In the genomic region with DNA sequence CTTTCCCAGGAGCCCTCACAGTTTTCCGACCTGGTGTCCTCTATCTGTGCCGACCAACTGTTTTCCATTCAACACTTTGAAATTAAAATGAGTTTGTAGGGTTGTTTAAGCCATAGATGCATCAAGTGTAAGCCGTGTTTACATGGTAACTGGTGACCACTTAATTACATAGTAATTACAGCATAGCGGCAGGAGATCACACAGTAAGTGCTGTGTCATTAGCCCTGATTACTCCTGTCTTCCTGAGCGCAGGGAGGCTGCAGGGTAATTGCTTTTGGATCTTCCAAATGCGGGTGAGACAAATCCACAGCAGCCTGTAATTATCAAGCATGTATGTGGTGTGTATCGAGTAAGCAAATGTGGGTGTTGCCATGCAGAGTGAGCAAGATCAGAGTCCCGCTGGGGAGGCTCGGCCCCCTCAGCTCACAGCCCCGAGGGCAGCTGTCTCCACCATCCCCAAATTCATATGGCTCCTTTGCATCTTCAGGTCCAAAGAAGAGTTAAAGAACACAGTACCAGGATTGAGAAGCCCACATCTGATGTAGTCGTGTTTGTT, we compare ENCODE assay signal across 37 cellular contexts.
DNase-seq lines count a peak whose midpoint lies in the region; ATAC-seq, FAIRE-seq and TF ChIP-seq lines count a peak whose summit lies in the region.
"Had no signal": no experiment of that assay in that cellular context is flagged by ENCODE, and none has a peak within 500 bp of the region (broad histone marks: within the 10 kb centered on the region; RNA-seq: fewer than 3 reads in every experiment).

No MANE protein-coding gene starts in this region.

- TF ChIP-seq CTCF in RWPE2 (IDR thresholded peaks at IDR 0.05; ENCODE audit: poor library complexity, severe bottlenecking), result no peak
- TF ChIP-seq CTCF in suprapubic skin (IDR thresholded peaks at IDR 0.05), result no peak

- no peak for ATAC-seq in RWPE2 (ENCODE audit: low read depth)
- ATAC-seq: activated CD8-positive, alpha-beta memory T cell treated with anti-CD3 and anti-CD28 coated beads, Interleukin-2, amount 10 ng/mL, durations not matched to agents 7 days and 5 days; activated naive CD4-positive, alpha-beta T cell treated with anti-CD3 and anti-CD28 coated beads, Interleukin-2, amount 50 U/mL, for 72 hours; effector memory CD8-positive, alpha-beta T cell; esophagus mucosa; foreskin keratinocyte; heart left ventricle; lower lobe of right lung; mucosa of descending colon; Panc1; pancreas; upper lobe of right lung had no signal

- H3K27me3 ChIP-seq in RWPE2 (ENCODE audit: insufficient read depth, poor library complexity, severe bottlenecking), result peaks cover 2% of the 10 kb centered on the region
- H3K27me3 ChIP-seq in suprapubic skin, result no peaks in the 10 kb centered on the region
- H3K27me3 ChIP-seq: BE2C, colonic mucosa, foreskin keratinocyte, heart left ventricle, pancreas, upper lobe of right lung had no signal

- H3K4me1 ChIP-seq in RWPE2 (ENCODE audit: insufficient read depth, poor library complexity, severe bottlenecking) (no peaks in the 10 kb centered on the region), suprapubic skin (no peaks in the 10 kb centered on the region)
- H3K4me1 ChIP-seq: BE2C, colonic mucosa, foreskin keratinocyte, heart left ventricle, lower lobe of right lung, pancreas, upper lobe of right lung had no signal

- H3K36me3 ChIP-seq in RWPE2 (ENCODE audit: low read depth) (no peaks in the 10 kb centered on the region), suprapubic skin (no peaks in the 10 kb centered on the region)
- H3K36me3 ChIP-seq: BE2C, colonic mucosa, heart left ventricle, lower lobe of right lung, pancreas, upper lobe of right lung, WERI-Rb-1 had no signal

- H3K9me3 ChIP-seq in RWPE2 (ENCODE audit: severe bottlenecking) (no peaks in the 10 kb centered on the region), suprapubic skin (no peaks in the 10 kb centered on the region)
- H3K9me3 ChIP-seq: BE2C, colonic mucosa, heart left ventricle, lower lobe of right lung, mucosa of descending colon, pancreas, upper lobe of right lung had no signal

- H3K4me3 ChIP-seq in RWPE2 (ENCODE audit: severe bottlenecking) (no peak overlapping the region), suprapubic skin (no peak overlapping the region)
- H3K4me3 ChIP-seq: colonic mucosa, heart left ventricle, lower lobe of right lung, mucosa of descending colon, pancreas, upper lobe of right lung had no signal

- no peak for TF ChIP-seq EP300 in suprapubic skin (IDR thresholded peaks at IDR 0.05)

- TF ChIP-seq POLR2A in suprapubic skin (IDR thresholded peaks at IDR 0.05), result no peak

- WGBS in suprapubic skin, result 55% methylated on average over 11 of the region's 11 CpGs

- H3K27ac ChIP-seq in RWPE2 (ENCODE audit: poor library complexity, severe bottlenecking) (no peak overlapping the region), suprapubic skin (no peak overlapping the region)
- H3K27ac ChIP-seq: colonic mucosa, foreskin keratinocyte, heart left ventricle, lower lobe of right lung, pancreas, upper lobe of right lung, WERI-Rb-1 had no signal

- FAIRE-seq in GM19239 (lab: Jason Lieb, UNC), result no peak
- FAIRE-seq: bronchial epithelial cell, pancreas had no signal

- DNase-seq in activated CD8-positive, alpha-beta memory T cell treated with anti-CD3 and anti-CD28 coated beads, Interleukin-2, amount 50 U/mL, for 48 hours, result peak; percentile 18
- DNase-seq in activated CD8-positive, alpha-beta memory T cell treated with anti-CD3 and anti-CD28 coated beads, Interleukin-2, amount 50 U/mL, for 4 hours, result no peak
- DNase-seq in NCI-H146 treated with DMSO at 0.1 percent for 48 hours (lab: John Stamatoyannopoulos, UW; ENCODE audit: unreplicated experiment), result peak; percentile 82
- DNase-seq in RWPE2 (ENCODE audit: low spot score), result peak; percentile 4
- DNase-seq in suprapubic skin (ENCODE audit: low spot score in 2 of 2), result peak; percentile 20 to 28
- DNase-seq in occipital lobe (lab: John Stamatoyannopoulos, UW), result no peak
- DNase-seq in activated gamma-delta T cell treated with Interleukin-2 at 50 U/mL for 16 hours, result no peak
- DNase-seq in GM19239 (ENCODE audit: insufficient read length, low spot score), result no peak
- DNase-seq: ACHN; activated CD4-positive, alpha-beta T cell treated with anti-CD3 and anti-CD28 coated beads, Interleukin-2, amount 10 ng/mL, durations not matched to agents 7 days and 5 days; activated CD8-positive, alpha-beta memory T cell treated with anti-CD3 and anti-CD28 coated beads, Interleukin-2, amount 10 ng/mL, durations not matched to agents 7 days and 5 days; BE2C; CD8-positive, alpha-beta memory T cell; colonic mucosa; DMS79 treated with DMSO at 0.1 percent for 48 hours; effector memory CD8-positive, alpha-beta T cell; foreskin keratinocyte; GF-D8; HCEC 1CT; heart left ventricle; kidney glomerular epithelial cell; lower lobe of right lung; mucosa of descending colon; NCI-H1092; NCI-H226; nephron progenitor cell; NK-92 treated with Interleukin-12 subunit alpha and Interleukin-12 subunit beta, amount 100 ng/mL, for 24 hours; pancreas; retina; SHP77 treated with DMSO at 0.1 percent for 48 hours; T1000; upper lobe of right lung; WERI-Rb-1 had no signal

Comparison
In these comparisons a context has a peak if more than half of its experiments do, and no peak if none do; other contexts are left out.
1. DNase-seq: peak in activated CD8-positive, alpha-beta memory T cell treated with anti-CD3 and anti-CD28 coated beads, Interleukin-2, amount 50 U/mL, for 48 hours (single experiment), NCI-H146 treated with DMSO at 0.1 percent for 48 hours (single experiment), RWPE2 (single experiment) and suprapubic skin (2 of 2); none in activated CD8-positive, alpha-beta memory T cell treated with anti-CD3 and anti-CD28 coated beads, Interleukin-2, amount 50 U/mL, for 4 hours (single experiment), occipital lobe (single experiment), activated gamma-delta T cell treated with Interleukin-2 at 50 U/mL for 16 hours (single experiment) and GM19239 (single experiment).